16 cellular contexts compared by ENCODE assay signal in the genomic region with DNA sequence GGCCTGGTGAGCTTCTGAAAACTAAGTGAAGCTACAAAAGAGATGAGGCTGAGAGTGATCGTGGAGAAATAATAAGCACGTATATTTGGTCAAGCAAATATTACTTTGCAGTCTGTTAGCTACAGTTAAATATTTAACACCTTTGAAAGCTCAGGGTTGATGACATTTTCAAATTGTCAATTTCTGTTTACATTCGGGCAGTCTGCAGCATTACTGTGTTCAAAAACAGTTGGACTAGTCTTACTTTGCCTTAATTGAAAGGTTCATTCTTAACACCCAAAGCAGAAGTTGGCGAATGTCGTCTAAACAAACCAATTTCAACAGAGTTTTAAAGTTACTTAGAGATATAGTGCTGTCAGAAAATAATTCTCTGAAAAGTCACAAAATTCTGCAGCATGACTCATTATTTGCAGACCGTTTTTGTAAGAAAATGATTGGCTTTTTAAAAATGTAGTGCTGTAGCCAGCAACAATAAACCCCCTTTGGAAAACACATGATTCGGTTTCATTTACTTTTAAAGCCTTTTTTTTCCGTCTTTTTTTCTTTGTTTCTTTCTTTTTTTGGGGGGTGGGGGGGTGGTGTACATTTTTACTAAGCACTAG.
A peak's percentile ranks its signal among the peaks of the same experiment; 100 is the strongest.
DNase-seq lines count a peak whose midpoint lies in the region; ATAC-seq, FAIRE-seq and TF ChIP-seq lines count a peak whose summit lies in the region.
"Had no signal": no experiment of that assay in that cellular context is flagged by ENCODE, and none has a peak within 500 bp of the region (broad histone marks: within the 10 kb centered on the region; RNA-seq: fewer than 3 reads in every experiment).

No MANE protein-coding gene starts in this region.

- no peak for ATAC-seq in GM21390 (IDR thresholded peaks at IDR 0.05; ENCODE audit: unreplicated experiment)
- ATAC-seq: activated CD4-positive, CD25-positive, alpha-beta regulatory T cell treated with anti-CD3 and anti-CD28 coated beads, Interleukin-2, amount 50 U/mL, for 24 hours had no signal

- peak; percentile 24 for DNase-seq in A172 (ENCODE audit: low spot score)
- peak; percentile 33 for DNase-seq in HS-27A (ENCODE audit: low read depth)
- peak; percentile 9 for DNase-seq in bronchial epithelial cell (ENCODE audit: low read depth)
- DNase-seq in kidney glomerular epithelial cell (lab: John Stamatoyannopoulos, UW): peak; percentile 20
- DNase-seq in SIG-M5 treated with dmso at 0.1 percent for 504 hours (lab: John Stamatoyannopoulos, UW; ENCODE audit: unreplicated experiment): no peak
- no peak for DNase-seq in T-helper 2 cell
- no peak for DNase-seq in Ammon's horn (ENCODE audit: low spot score)
- DNase-seq: 8988T, left ventricle myocardium inferior, NCI-H2107, nephron progenitor cell, small intestine, SW 1271, testis had no signal

- H3K36me3 ChIP-seq in bronchial epithelial cell (ENCODE audit: control insufficient read depth, insufficient read depth, low read length): no peaks in the 10 kb centered on the region
- H3K36me3 ChIP-seq: left ventricle myocardium inferior had no signal

- TF ChIP-seq CTCF in bronchial epithelial cell (IDR thresholded peaks at IDR 0.05; ENCODE audit: insufficient read depth, low read length, severe bottlenecking): no peak

- FAIRE-seq in bronchial epithelial cell (lab: Jason Lieb, UNC): no peak
- FAIRE-seq: small intestine had no signal

- H3K4me3 ChIP-seq in bronchial epithelial cell (ENCODE audit: low read depth, low read length): no peak overlapping the region
- H3K4me3 ChIP-seq: left ventricle myocardium inferior, testis had no signal

- H3K27me3 ChIP-seq in bronchial epithelial cell (ENCODE audit: control insufficient read depth, insufficient read depth, low read length): no peaks in the 10 kb centered on the region
- H3K27me3 ChIP-seq: testis had no signal

Comparison
In these comparisons a context has a peak if more than half of its experiments do, and no peak if none do; other contexts are left out.
1. DNase-seq: peak in A172 (single experiment), HS-27A (single experiment), bronchial epithelial cell (single experiment) and kidney glomerular epithelial cell (single experiment); none in SIG-M5 treated with dmso at 0.1 percent for 504 hours (single experiment), T-helper 2 cell (0 of 5) and Ammon's horn (single experiment).